In genomic region chr1:32897082-32898049, GRCh38 we compare ENCODE assay signal across 19 cellular contexts. TPM values are rescaled to one million over a fixed set of nuclear protein-coding genes. Genes with fewer than 3 reads are reported as not detected.
DNase-seq lines count a peak whose midpoint lies in the region; ATAC-seq, FAIRE-seq and TF ChIP-seq lines count a peak whose summit lies in the region.
"Had no signal": no experiment of that assay in that cellular context is flagged by ENCODE, and none has a peak within 500 bp of the region (broad histone marks: within the 10 kb centered on the region; RNA-seq: fewer than 3 reads in every experiment).

No MANE protein-coding gene starts in this region.

- no peak overlapping the region for H3K4me2 ChIP-seq in endothelial cell of umbilical vein (ENCODE audit: insufficient read depth, low read length)

- no peaks in the 10 kb centered on the region for H4K20me1 ChIP-seq in endothelial cell of umbilical vein (replicated peaks; ENCODE audit: control insufficient read depth, extremely low read depth, insufficient read depth, low read length)

- peaks cover 24% of the 10 kb centered on the region for H3K4me1 Mint-ChIP-seq in mesothelial cell of epicardium
- H3K4me1 Mint-ChIP-seq in WTC11, result peaks cover 18% of the 10 kb centered on the region

- H3K4me3 ChIP-seq in endothelial cell of umbilical vein (replicated peaks in 1 of 3; ENCODE audit: insufficient read depth in 1 of 3, low read depth in 1 of 3, low read length in 3 of 3), result no peak overlapping the region
- no peak overlapping the region for H3K4me3 ChIP-seq in brain microvascular endothelial cell (ENCODE audit: low read depth, low read length)
- H3K4me3 ChIP-seq: K562 had no signal

- H3K27me3 ChIP-seq in endothelial cell of umbilical vein (ENCODE audit: control insufficient read depth in 2 of 2, insufficient read depth in 2 of 2, low read length in 2 of 2), result peaks cover 3 to 7% of the 10 kb centered on the region in 2 experiments
- H3K27me3 ChIP-seq in brain microvascular endothelial cell (replicated peaks), result peaks cover 4% of the 10 kb centered on the region

- POLR2A ChIA-PET in RWPE1 (lab: Yijun Ruan, JAX; ENCODE audit: low non-redundant PET) (no interaction called here), endothelial cell of umbilical vein (lab: Charles Lee) (interaction anchor here (0.6 to 0.9 kb wide), 2 partner anchors 9 to 183 kb away, joined by 3 to 5 read pairs; partner anchors contain the start of gene AZIN2), WTC11 (lab: Charles Lee) (no interaction called here)

- no peaks in the 10 kb centered on the region for H3K36me3 Mint-ChIP-seq in mesothelial cell of epicardium
- H3K36me3 Mint-ChIP-seq in WTC11, result no peaks in the 10 kb centered on the region

- H3K27ac Mint-ChIP-seq in mesothelial cell of epicardium, result peak overlapping the region; percentile 57
- no peak overlapping the region for H3K27ac Mint-ChIP-seq in WTC11

- no TSS peak for BruUV-seq in endothelial cell of umbilical vein (replicated peaks; lab: Mats Ljungman, UMichigan)

- peaks cover 13% of the 10 kb centered on the region for H3K4me1 ChIP-seq in endothelial cell of umbilical vein (ENCODE audit: control insufficient read depth, extremely low read depth, insufficient read depth, low read length)
- H3K4me1 ChIP-seq: Caco-2 had no signal

- H3K27me3 Mint-ChIP-seq in mesothelial cell of epicardium (ENCODE audit: low read depth) (no peaks in the 10 kb centered on the region), WTC11 (ENCODE audit: low read depth) (peaks cover 51% of the 10 kb centered on the region)

- no peaks in the 10 kb centered on the region for H3K9me1 ChIP-seq in endothelial cell of umbilical vein (replicated peaks; ENCODE audit: control insufficient read depth, extremely low read depth, insufficient read depth, low read length)

- H3K36me3 ChIP-seq in endothelial cell of umbilical vein (ENCODE audit: control insufficient read depth in 2 of 2, extremely low read depth in 1 of 2, insufficient read depth in 2 of 2, low read length in 2 of 2) (no peaks in the 10 kb centered on the region), brain microvascular endothelial cell (replicated peaks) (no peaks in the 10 kb centered on the region)

- dilution Hi-C loops in endothelial cell of umbilical vein (cut with MboI; ENCODE audit: extremely low pct_ligation_motif_present, low sequenced_read_pairs), result no loop called here

- peak overlapping the region; percentile 60 for H3K27ac ChIP-seq in RWPE1
- no peak overlapping the region for H3K27ac ChIP-seq in endothelial cell of umbilical vein (ENCODE audit: insufficient read depth, low read depth, low read length)
- peak overlapping the region; percentile 3 for H3K27ac ChIP-seq in temporal lobe (ENCODE audit: low read depth, low read length)
- no peak overlapping the region for H3K27ac ChIP-seq in brain microvascular endothelial cell

- intact Hi-C loops in endothelial cell of umbilical vein (cut with micrococcal nuclease), result no loop called here

- TF ChIP-seq CTCF in RWPE1 (conservative IDR thresholded peaks at IDR 0.05; ENCODE audit: low read depth), result no peak
- no peak for TF ChIP-seq CTCF in endothelial cell of umbilical vein (IDR thresholded peaks at IDR 0.05; ENCODE audit: extremely low read depth in 1 of 2, insufficient read depth in 1 of 2, low read depth in 1 of 2, low read length in 2 of 2)
- no peak for TF ChIP-seq CTCF in mesothelial cell of epicardium (IDR thresholded peaks at IDR 0.05; ENCODE audit: unreplicated experiment)
- no peak for TF ChIP-seq CTCF in WTC11 (IDR thresholded peaks at IDR 0.05)
- no peak for TF ChIP-seq CTCF in brain microvascular endothelial cell (IDR thresholded peaks at IDR 0.05; ENCODE audit: low read depth, low read length, missing control alignments)

- H3K79me2 ChIP-seq in endothelial cell of umbilical vein (ENCODE audit: control insufficient read depth, insufficient read depth, low read length), result no peaks in the 10 kb centered on the region

- no peak overlapping the region for H2AFZ ChIP-seq in endothelial cell of umbilical vein (ENCODE audit: low read depth, low read length)

- H3K9ac ChIP-seq in endothelial cell of umbilical vein (replicated peaks; ENCODE audit: extremely low read depth, insufficient read depth, low read length), result no peak overlapping the region

- in situ Hi-C loops in brain microvascular endothelial cell (cut with HindIII; ENCODE audit: low pct_ligation_motif_present, low sequenced_read_pairs), result no loop called here

- FAIRE-seq in endothelial cell of umbilical vein (lab: Jason Lieb, UNC), result peak; percentile 92
- FAIRE-seq: GM19239, K562 had no signal

- DNase-seq in RWPE1 (ENCODE audit: low spot score), result no peak
- no peak for DNase-seq in endothelial cell of umbilical vein (ENCODE audit: low read depth, low spot score)
- DNase-seq in mesothelial cell of epicardium (ENCODE audit: low spot score in 2 of 2, unreplicated experiment in 2 of 2), result no peak
- no peak for DNase-seq in WTC11 (ENCODE audit: low spot score)
- DNase-seq in DMS114 treated with DMSO at 0.1 percent for 48 hours (lab: John Stamatoyannopoulos, UW; ENCODE audit: unreplicated experiment), result no peak
- no peak for DNase-seq in brain microvascular endothelial cell
- DNase-seq: Caco-2, EL, HCEC 1CT, NCI-H1417 treated with DMSO at 0.1 percent for 48 hours, NCI-H2029, NCI-H2171 treated with DMSO at 0.1 percent for 48 hours, NCI-H446 treated with DMSO at 0.1 percent for 48 hours, NCI-H774, PC-3 had no signal

- ATAC-seq in WTC11, result no peak
- ATAC-seq: K562, PC-3 had no signal

- H3K9me3 ChIP-seq in endothelial cell of umbilical vein (replicated peaks; ENCODE audit: control insufficient read depth, insufficient read depth, low read length), result no peaks in the 10 kb centered on the region
- H3K9me3 ChIP-seq: Caco-2 had no signal

- no peaks in the 10 kb centered on the region for H3K9me3 Mint-ChIP-seq in mesothelial cell of epicardium
- H3K9me3 Mint-ChIP-seq in WTC11, result peaks cover 4% of the 10 kb centered on the region

- CTCF ChIA-PET in RWPE1 (lab: Yijun Ruan, JAX) (interaction anchor here (0.5 to 1.1 kb wide), 3 partner anchors 10 to 137 kb away, joined by 3 to 4 read pairs (median 3); no protein-coding TSS in a partner anchor), endothelial cell of umbilical vein (lab: Charles Lee) (interaction anchor here (0.8 to 2.1 kb wide), 10 partner anchors 10 to 189 kb away, joined by 3 to 13 read pairs (median 4); partner anchors contain the start of gene HPCA), WTC11 (lab: Charles Lee) (interaction anchor here (0.8 to 4.4 kb wide), 3 partner anchors 11 to 22 kb away, joined by 5 to 14 read pairs (median 6); no protein-coding TSS in a partner anchor)

- no peak for TF ChIP-seq POLR2A in endothelial cell of umbilical vein (IDR thresholded peaks at IDR 0.05; ENCODE audit: low read depth, low read length)

- H3K4me3 Mint-ChIP-seq in mesothelial cell of epicardium, result no peak overlapping the region
- no peak overlapping the region for H3K4me3 Mint-ChIP-seq in WTC11

TF ChIP-seq in endothelial cell of umbilical vein, 7 proteins besides CTCF, POLR2A, EP300 and RAD21 (continues in another document):
- no peak for TF ChIP-seq FOS (IDR thresholded peaks at IDR 0.05; ENCODE audit: borderline replicate concordance, insufficient read depth, low read length)
- TF ChIP-seq JUN (IDR thresholded peaks at IDR 0.05; ENCODE audit: borderline replicate concordance, insufficient read depth, insufficient read length, low read depth), result no peak

RNA-seq across cellular contexts. Expression of gene TMEM54, which starts 3.8 kb away (rescaled TPM):
- 14.8 and 23.6 TPM in 2 replicates for total RNA-seq in endothelial cell of umbilical vein
- 77.2 and 89.7 TPM in 2 replicates for polyA plus RNA-seq in endothelial cell of umbilical vein
- polyA plus RNA-seq in endothelial cell of umbilical vein (2011; cell fraction: cytosol; rRNA removed), result 46.0 and 59.0 TPM in 2 replicates
- 13.8 and 15.0 TPM in 2 replicates for polyA plus RNA-seq in endothelial cell of umbilical vein (2011; cell fraction: nucleus; rRNA removed)
- 69.8 and 78.5 TPM in 2 replicates for polyA plus RNA-seq in endothelial cell of umbilical vein (2012)
- 15.7 and 35.0 TPM in 2 replicates for polyA minus RNA-seq in endothelial cell of umbilical vein
- polyA minus RNA-seq in endothelial cell of umbilical vein (2011; cell fraction: cytosol; rRNA and poly(A)+ RNA removed), result 7.7 TPM
- 3.2 and 3.3 TPM in 2 replicates for polyA minus RNA-seq in endothelial cell of umbilical vein (2011; cell fraction: nucleus; rRNA and poly(A)+ RNA removed)
- total RNA-seq in mesothelial cell of epicardium, result 46.5 to 49.0 TPM (median 47.7 TPM) in 3 replicates
- 3.7 TPM for total RNA-seq in temporal lobe
- 20.7 to 29.0 TPM (median 24.9 TPM) in 3 replicates for total RNA-seq in WTC11 (2021)

RNA-seq across cellular contexts. Expression of gene HPCA, which starts 11.1 kb away (rescaled TPM):
- total RNA-seq in endothelial cell of umbilical vein (not detected in 2 replicates), mesothelial cell of epicardium (2.3 to 2.9 TPM (median 2.9 TPM) in 3 replicates), temporal lobe (42.0 TPM), WTC11 (2021) (1.5 to 2.2 TPM (median 1.9 TPM) in 3 replicates)
- polyA plus RNA-seq in endothelial cell of umbilical vein, result not detected in 2 replicates
- polyA plus RNA-seq in endothelial cell of umbilical vein (2011; cell fraction: cytosol; rRNA removed), result 0.04 TPM in 1 of 2 replicates, not detected in the other
- 0.52 TPM in 1 of 2 replicates, not detected in the other for polyA plus RNA-seq in endothelial cell of umbilical vein (2011; cell fraction: nucleus; rRNA removed)
- polyA plus RNA-seq in endothelial cell of umbilical vein (2012), result not detected in 2 replicates
- polyA minus RNA-seq in endothelial cell of umbilical vein, result not detected in 2 replicates
- not detected for polyA minus RNA-seq in endothelial cell of umbilical vein (2011; cell fraction: cytosol; rRNA and poly(A)+ RNA removed)
- polyA minus RNA-seq in endothelial cell of umbilical vein (2011; cell fraction: nucleus; rRNA and poly(A)+ RNA removed), result not detected in 2 replicates
- total RNA-seq: Caco-2, K562, PC-3, SK-MEL-5 had no signal
- polyA plus RNA-seq: K562 had no signal

RNA-seq across cellular contexts. Expression of gene FNDC5, which starts 26.7 kb away (rescaled TPM):
- total RNA-seq in endothelial cell of umbilical vein (0.64 TPM in 1 of 2 replicates, not detected in the other), mesothelial cell of epicardium (162 to 165 TPM (median 164 TPM) in 3 replicates), temporal lobe (15.0 TPM), WTC11 (2021) (1.2 to 1.6 TPM (median 1.4 TPM) in 3 replicates)
- 0.14 and 0.49 TPM in 2 replicates for polyA plus RNA-seq in endothelial cell of umbilical vein
- polyA plus RNA-seq in endothelial cell of umbilical vein (2011; cell fraction: cytosol; rRNA removed), result 0.25 and 0.34 TPM in 2 replicates
- 0.09 and 0.66 TPM in 2 replicates for polyA plus RNA-seq in endothelial cell of umbilical vein (2011; cell fraction: nucleus; rRNA removed)
- polyA plus RNA-seq in endothelial cell of umbilical vein (2012), result 0.18 and 0.28 TPM in 2 replicates
- polyA minus RNA-seq in endothelial cell of umbilical vein, result 1.1 TPM in 1 of 2 replicates, not detected in the other
- polyA minus RNA-seq in endothelial cell of umbilical vein (2011; cell fraction: cytosol; rRNA and poly(A)+ RNA removed), result not detected
- polyA minus RNA-seq in endothelial cell of umbilical vein (2011; cell fraction: nucleus; rRNA and poly(A)+ RNA removed), result not detected in 2 replicates

Comparison
In these comparisons a context has a peak if more than half of its experiments do, and no peak if none do; other contexts are left out.
1. H3K27ac ChIP-seq: peak in RWPE1 (single experiment) and temporal lobe (single experiment); none in endothelial cell of umbilical vein (single experiment) and brain microvascular endothelial cell (single experiment).
2. RNA of gene HPCA, which starts 11.1 kb away (total RNA-seq): 42.0 TPM in temporal lobe (single experiment); 2.3 to 2.9 TPM in mesothelial cell of epicardium, 1.5 to 2.2 TPM in WTC11 and not detected in endothelial cell of umbilical vein; every median in the first group is over 10 times any median in the second.
3. RNA of gene FNDC5, which starts 26.7 kb away (total RNA-seq): 162 to 165 TPM in mesothelial cell of epicardium; 15.0 TPM in temporal lobe (single experiment), 1.2 to 1.6 TPM in WTC11 and 0.64 TPM in endothelial cell of umbilical vein; every median in the first group is over 10 times any median in the second.